In genomic region chr17:81373536-81374160, GRCh38 we compare ENCODE assay signal across 21 cellular contexts. TPM values are rescaled to one million over a fixed set of nuclear protein-coding genes. Genes with fewer than 3 reads are reported as not detected.
DNase-seq lines count a peak whose midpoint lies in the region; ATAC-seq, FAIRE-seq and TF ChIP-seq lines count a peak whose summit lies in the region.
"Had no signal": no experiment of that assay in that cellular context is flagged by ENCODE, and none has a peak within 500 bp of the region (broad histone marks: within the 10 kb centered on the region; RNA-seq: fewer than 3 reads in every experiment).

No MANE protein-coding gene starts in this region.

- no peak for TF ChIP-seq CTCF in heart right ventricle (IDR thresholded peaks at IDR 0.05)
- no peak for TF ChIP-seq CTCF in kidney (IDR thresholded peaks at IDR 0.05; ENCODE audit: borderline replicate concordance, extremely low read depth, insufficient read depth)
- no peak for TF ChIP-seq CTCF in natural killer cell (IDR thresholded peaks at IDR 0.05)

- no peak overlapping the region for H3K14ac ChIP-seq in neuronal stem cell (ENCODE audit: low read length)

- no peaks in the 10 kb centered on the region for H3K4me1 ChIP-seq in right cardiac atrium (ENCODE audit: control insufficient read depth, insufficient read depth, low read length)
- H3K4me1 ChIP-seq in heart right ventricle = peaks cover 3 to 19% (median 17%) of the 10 kb centered on the region in 9 donors
- peaks cover 0 to 4% of the 10 kb centered on the region in 2 donors for H3K4me1 ChIP-seq in kidney (ENCODE audit: control insufficient read depth in 1 of 2, insufficient read depth in 1 of 2, low read depth in 1 of 2, low read length in 2 of 2)
- H3K4me1 ChIP-seq in neuronal stem cell (ENCODE audit: control insufficient read depth in 2 of 2, insufficient read depth in 1 of 2, low read depth in 1 of 2, low read length in 2 of 2) = peaks cover 2 to 3% of the 10 kb centered on the region in 2 donors

- H2BK12ac ChIP-seq in neuronal stem cell (ENCODE audit: low read length) = no peak overlapping the region

- no peaks in the 10 kb centered on the region for H3K27me3 Mint-ChIP-seq in natural killer cell (ENCODE audit: low read depth in 2 of 2)

- peak overlapping the region; percentile 82 for H2BK5ac ChIP-seq in neuronal stem cell (ENCODE audit: low read length)

- H2AFZ ChIP-seq in neuronal stem cell (ENCODE audit: low read length) = no peak overlapping the region

- WGBS in right cardiac atrium = 90% methylated on average over 24 of the region's 24 CpGs
- whole genome bisulfite sequencing in heart right ventricle, 2 donors = 88 to 91% methylated on average over 24 of the region's 24 CpGs
- no CpG with 5 or more reads among the region's 24 CpGs for WGBS in neuronal stem cell (ENCODE audit: extremely low coverage in 2 of 2, insufficient read length in 2 of 2, insufficient replicate concordance in 1 of 2), 2 donors

- H3K27me3 ChIP-seq in right cardiac atrium (ENCODE audit: control insufficient read depth, insufficient read depth) (no peaks in the 10 kb centered on the region), heart right ventricle (no peaks in the 10 kb centered on the region), neuronal stem cell (ENCODE audit: control insufficient read depth in 3 of 3, insufficient read depth in 3 of 3, low read depth in 1 of 3, low read length in 3 of 3) (no peaks in the 10 kb centered on the region)

- H3K4me3 Mint-ChIP-seq in natural killer cell = no peak overlapping the region
- H3K4me3 Mint-ChIP-seq: CD4-positive, alpha-beta memory T cell had no signal

- peaks cover 0 to 4% of the 10 kb centered on the region in 2 donors for H3K4me1 Mint-ChIP-seq in natural killer cell
- H3K4me1 Mint-ChIP-seq: CD4-positive, alpha-beta memory T cell had no signal

- H2BK15ac ChIP-seq in neuronal stem cell (ENCODE audit: low read length) = peak overlapping the region; percentile 81

- no peak overlapping the region for H3K4me2 ChIP-seq in neuronal stem cell (ENCODE audit: insufficient read depth, low read length, poor library complexity, severe bottlenecking)
- H3K4me2 ChIP-seq: KMS-11 had no signal

- H4K91ac ChIP-seq in neuronal stem cell (ENCODE audit: low read depth, low read length, poor library complexity) = no peak overlapping the region

- H3K18ac ChIP-seq in neuronal stem cell (ENCODE audit: low read length) = peak overlapping the region; percentile 76

- intact Hi-C loops in right cardiac atrium (cut with DNase I) (no loop called here), heart right ventricle (cut with DNase I) (no loop called here), kidney (cut with DNase I) (no loop called here), natural killer cell (cut with micrococcal nuclease) (no loop called here)

- H3K4me3 ChIP-seq in right cardiac atrium (ENCODE audit: low read length) (no peak overlapping the region), heart right ventricle (no peak overlapping the region), kidney (ENCODE audit: low read length in 2 of 2) (no peak overlapping the region), neuronal stem cell (ENCODE audit: low read length in 2 of 2) (no peak overlapping the region)

- H3K9me3 ChIP-seq in right cardiac atrium (ENCODE audit: control insufficient read depth, low read length) = no peaks in the 10 kb centered on the region
- no peaks in the 10 kb centered on the region for H3K9me3 ChIP-seq in heart right ventricle
- no peaks in the 10 kb centered on the region for H3K9me3 ChIP-seq in kidney (ENCODE audit: control insufficient read depth in 1 of 2, low read length in 2 of 2)
- peaks cover 0 to 5% of the 10 kb centered on the region in 2 donors for H3K9me3 ChIP-seq in neuronal stem cell (replicated peaks in 1 of 2; ENCODE audit: control insufficient read depth in 2 of 2, insufficient read depth in 1 of 2, low read depth in 1 of 2, low read length in 2 of 2)

- peak overlapping the region; percentile 63 for H2AK5ac ChIP-seq in neuronal stem cell (ENCODE audit: low read depth, low read length)

- no peak overlapping the region for H3K9ac ChIP-seq in kidney (ENCODE audit: low read length in 2 of 2)
- peak overlapping the region; percentile 44 for H3K9ac ChIP-seq in neuronal stem cell (ENCODE audit: low read depth, low read length, poor library complexity)
- H3K9ac ChIP-seq: KMS-11 had no signal

- FAIRE-seq in kidney (lab: Jason Lieb, UNC) = no peak
- FAIRE-seq in urothelium cell line (lab: Jason Lieb, UNC) = no peak
- FAIRE-seq: A204.1 had no signal

- ATAC-seq in right cardiac atrium = peak in 1 of 2 donors; percentile 22
- no peak for ATAC-seq in heart right ventricle
- ATAC-seq in natural killer cell = no peak

- H3K27ac ChIP-seq in right cardiac atrium (ENCODE audit: low read length) (no peak overlapping the region), heart right ventricle (no peak overlapping the region), kidney (ENCODE audit: low read depth in 2 of 2, low read length in 2 of 2) (no peak overlapping the region), neuronal stem cell (replicated peaks; ENCODE audit: low read length) (no peak overlapping the region)
- H3K27ac ChIP-seq: KMS-11 had no signal

- H3K36me3 ChIP-seq in heart right ventricle (no peaks in the 10 kb centered on the region), kidney (ENCODE audit: control insufficient read depth in 1 of 2, insufficient read depth in 2 of 2, low read length in 2 of 2) (no peaks in the 10 kb centered on the region), neuronal stem cell (replicated peaks in 1 of 2; ENCODE audit: control insufficient read depth in 2 of 2, insufficient read depth in 2 of 2, low read length in 2 of 2) (no peaks in the 10 kb centered on the region)

- no peaks in the 10 kb centered on the region for H3K79me1 ChIP-seq in neuronal stem cell (ENCODE audit: low read depth, low read length)

- H2BK120ac ChIP-seq in neuronal stem cell (ENCODE audit: low read depth, low read length) = peak overlapping the region; percentile 54

- H3K27ac Mint-ChIP-seq in natural killer cell = no peak overlapping the region
- H3K27ac Mint-ChIP-seq: CD4-positive, alpha-beta memory T cell had no signal

- H3K9me3 Mint-ChIP-seq in natural killer cell = no peaks in the 10 kb centered on the region
- H3K9me3 Mint-ChIP-seq: CD4-positive, alpha-beta memory T cell had no signal

- DNase-seq in right cardiac atrium (peak in 2 of 3 donors; percentile 71 to 75), heart right ventricle (no peak), kidney (peak; percentile 67), neuronal stem cell (ENCODE audit: low spot score) (no peak), NCI-H1417 (lab: John Stamatoyannopoulos, UW) (no peak), natural killer cell (no peak), urothelium cell line (ENCODE audit: low spot score) (no peak)
- no peak for DNase-seq in stimulated activated CD4-positive, alpha-beta T cell treated with anti-CD3 and anti-CD28 coated beads, Interleukin-4, amount 100 ng/mL, for 1 hour
- DNase-seq: CD4-positive, alpha-beta memory T cell; DMS153; GF-D8; GOT3; MV-4-11; NCI-H1417 treated with DMSO at 0.1 percent for 48 hours; NCI-H187 treated with DMSO at 0.1 percent for 48 hours; NCI-H2227 treated with DMSO at 0.1 percent for 48 hours; NCI-H510A treated with DMSO at 0.1 percent for 48 hours; NCI-H774; SIG-M5 had no signal

- H4K8ac ChIP-seq in neuronal stem cell (ENCODE audit: low read depth, low read length) = no peak overlapping the region

- H3K23ac ChIP-seq in neuronal stem cell (ENCODE audit: low read depth, low read length, poor library complexity) = no peak overlapping the region

- H3K36me3 Mint-ChIP-seq in natural killer cell = no peaks in the 10 kb centered on the region
- H3K36me3 Mint-ChIP-seq: CD4-positive, alpha-beta memory T cell had no signal

- no peak overlapping the region for H3K4ac ChIP-seq in neuronal stem cell (ENCODE audit: low read length)

RNA-seq across cellular contexts. Expression of gene BAHCC1, which starts 21.6 kb away (rescaled TPM):
- total RNA-seq in right cardiac atrium = 10 to 100 TPM in 2 of 4 donors, 1 to 10 TPM in 2; 8.3 to 12.8 (median 9.4) TPM
- polyA plus RNA-seq in right cardiac atrium = 8.7 TPM
- 10 to 100 TPM in 2 of 10 donors, 1 to 10 TPM in 8; 6.3 to 11.1 (median 9.2) TPM for total RNA-seq in heart right ventricle
- 10 to 100 TPM in 1 of 2 donors, 1 to 10 TPM in 1; 4.8 to 13.1 TPM for polyA plus RNA-seq in heart right ventricle
- 20.5 TPM for total RNA-seq in kidney
- 2.6 TPM for polyA plus RNA-seq in kidney (ENCODE audit: insufficient read depth, low read depth, low replicate concordance)
- polyA plus RNA-seq in neuronal stem cell (2013, experiment 1 of 2) = 15.9 TPM
- 17.5 TPM for polyA plus RNA-seq in neuronal stem cell (2013, experiment 2 of 2)
- total RNA-seq in natural killer cell = 10 to 100 TPM in 1 of 3 donors, 1 to 10 TPM in 2; 2.9 to 17.3 (median 5.7) TPM
- total RNA-seq: CD4-positive, alpha-beta memory T cell had no signal
- polyA plus RNA-seq: CD4-positive, alpha-beta memory T cell had no signal

Comparison
In these comparisons a context has a peak if more than half of its experiments do, and no peak if none do; other contexts are left out.
1. DNase-seq: peak in right cardiac atrium (2 of 3) and kidney (single experiment); none in heart right ventricle (0 of 2), neuronal stem cell (single experiment), stimulated activated CD4-positive, alpha-beta T cell treated with anti-CD3 and anti-CD28 coated beads, Interleukin-4, amount 100 ng/mL, for 1 hour (single experiment), NCI-H1417 (0 of 3), natural killer cell (single experiment) and urothelium cell line (single experiment).